19 cellular contexts compared by ENCODE assay signal in genomic region chr15:80419546-80419945, GRCh38. TPM values are rescaled to one million over a fixed set of nuclear protein-coding genes. Genes with fewer than 3 reads are reported as not detected.
A peak's percentile ranks its signal among the peaks of the same experiment; 100 is the strongest.
DNase-seq lines count a peak whose midpoint lies in the region; ATAC-seq and TF ChIP-seq lines count a peak whose summit lies in the region.
"Had no signal": no experiment of that assay in that cellular context is flagged by ENCODE, and none has a peak within 500 bp of the region (broad histone marks: within the 10 kb centered on the region; RNA-seq: fewer than 3 reads in every experiment).

No MANE protein-coding gene starts in this region.

- in situ Hi-C loops in Panc1 (cut with HindIII; ENCODE audit: low pct_unique_long_range_greater_than_20kb, low sequenced_read_pairs): no loop called here

- H3K27ac ChIP-seq in Panc1 (ENCODE audit: low read length) (peak overlapping the region; percentile 69), layer of hippocampus (ENCODE audit: low read depth, low read length) (peak overlapping the region; percentile 42)
- H3K27ac ChIP-seq: cardiac muscle cell, esophagus squamous epithelium, left ventricle myocardium inferior, transverse colon had no signal

- H3K9me3 ChIP-seq in Panc1 (ENCODE audit: control insufficient read depth, insufficient read depth, low read depth, low read length): no peaks in the 10 kb centered on the region
- H3K9me3 ChIP-seq: esophagus squamous epithelium, left ventricle myocardium inferior, transverse colon had no signal

- no peaks in the 10 kb centered on the region for H3K4me1 Mint-ChIP-seq in activated CD8-positive, alpha-beta T cell treated with anti-CD3 and anti-CD28 coated beads, Interleukin-2, amount 10 ng/mL, durations not matched to agents 7 days and 5 days (ENCODE audit: low read depth)
- H3K4me1 Mint-ChIP-seq: activated T-helper 17 cell treated with anti-CD3 and anti-CD28 coated beads, Interleukin-2, amount 50 U/mL, for 72 hours; CD8-positive, alpha-beta memory T cell; stimulated activated naive CD8-positive, alpha-beta T cell treated with anti-CD3 and anti-CD28 coated beads, Interleukin-15, amount 100 ng/mL, for 72 hours had no signal

- H3K36me3 Mint-ChIP-seq in activated CD8-positive, alpha-beta T cell treated with anti-CD3 and anti-CD28 coated beads, Interleukin-2, amount 10 ng/mL, durations not matched to agents 7 days and 5 days (ENCODE audit: low read depth): no peaks in the 10 kb centered on the region
- H3K36me3 Mint-ChIP-seq: CD8-positive, alpha-beta memory T cell had no signal

- CTCF ChIA-PET in Panc1 (lab: Charles Lee): no interaction called here
- CTCF ChIA-PET in activated CD8-positive, alpha-beta T cell treated with anti-CD3 and anti-CD28 coated beads, Interleukin-2, amount 10 ng/mL, durations not matched to agents 7 days and 5 days (lab: Charles Lee): interaction anchor here (1.3 kb wide), 1 partner anchor 13 kb away, joined by 4 read pairs; no protein-coding TSS in a partner anchor

- ATAC-seq in Panc1: peak; percentile 71
- no peak for ATAC-seq in activated CD8-positive, alpha-beta T cell treated with anti-CD3 and anti-CD28 coated beads, Interleukin-2, amount 10 ng/mL, durations not matched to agents 7 days and 5 days
- ATAC-seq: activated T-helper 17 cell treated with anti-CD3 and anti-CD28 coated beads, Interleukin-2, amount 50 U/mL, for 72 hours; stimulated activated naive CD8-positive, alpha-beta T cell treated with anti-CD3 and anti-CD28 coated beads, Interleukin-15, amount 100 ng/mL, for 72 hours had no signal

- intact Hi-C loops in Panc1 (cut with micrococcal nuclease; ENCODE audit: unreplicated experiment): no loop called here

- no TSS peak for BruUV-seq in Panc1 (replicated peaks; lab: Mats Ljungman, UMichigan)

- POLR2A ChIA-PET in Panc1 (lab: Charles Lee): no interaction called here
- POLR2A ChIA-PET in activated CD8-positive, alpha-beta T cell treated with anti-CD3 and anti-CD28 coated beads, Interleukin-2, amount 10 ng/mL, durations not matched to agents 7 days and 5 days (lab: Charles Lee): no interaction called here

- no peaks in the 10 kb centered on the region for H3K9me3 Mint-ChIP-seq in activated CD8-positive, alpha-beta T cell treated with anti-CD3 and anti-CD28 coated beads, Interleukin-2, amount 10 ng/mL, durations not matched to agents 7 days and 5 days (ENCODE audit: insufficient read depth)
- H3K9me3 Mint-ChIP-seq: activated T-helper 17 cell treated with anti-CD3 and anti-CD28 coated beads, Interleukin-2, amount 50 U/mL, for 72 hours; CD8-positive, alpha-beta memory T cell; stimulated activated naive CD8-positive, alpha-beta T cell treated with anti-CD3 and anti-CD28 coated beads, Interleukin-15, amount 100 ng/mL, for 72 hours had no signal

- H3K4me1 ChIP-seq in Panc1 (ENCODE audit: control insufficient read depth, insufficient read depth, low read length): peaks cover 20% of the 10 kb centered on the region
- H3K4me1 ChIP-seq: left ventricle myocardium inferior, transverse colon had no signal

- no peak for TF ChIP-seq CTCF in Panc1 (IDR thresholded peaks at IDR 0.05)

- H3K27me3 ChIP-seq in Panc1 (ENCODE audit: control insufficient read depth, insufficient read depth, low read length) (peaks cover 3% of the 10 kb centered on the region; the same call in 1 of the 2 replicates), layer of hippocampus (ENCODE audit: control insufficient read depth, insufficient read depth, low read length) (no peaks in the 10 kb centered on the region)
- H3K27me3 ChIP-seq: cardiac muscle cell, esophagus squamous epithelium, transverse colon had no signal

- DNase-seq in Daoy (ENCODE audit: low read depth) (peak; percentile 66), Panc1 (ENCODE audit: low read depth, low spot score) (no peak), dermis blood vessel endothelial cell (peak; percentile 20), NCI-H2227 (lab: John Stamatoyannopoulos, UW; ENCODE audit: unreplicated experiment) (no peak)
- DNase-seq in activated CD8-positive, alpha-beta T cell treated with anti-CD3 and anti-CD28 coated beads, Interleukin-2, amount 10 ng/mL, durations not matched to agents 7 days and 5 days: no peak
- DNase-seq in activated naive CD4-positive, alpha-beta T cell treated with Interleukin-2 at 50 U/mL for 16 hours: no peak
- no peak for DNase-seq in stimulated activated CD4-positive, alpha-beta T cell treated with anti-CD3 and anti-CD28 coated beads, Interleukin-15, amount 100 ng/mL, for 24 hours
- DNase-seq: CD8-positive, alpha-beta memory T cell; effector CD4-positive, alpha-beta T cell; esophagus squamous epithelium; left ventricle myocardium inferior; NCI-H2107; NCI-H510A treated with DMSO at 0.1 percent for 48 hours; stimulated activated CD4-positive, alpha-beta T cell treated with anti-CD3 and anti-CD28 coated beads, Interleukin-4, amount 100 ng/mL, for 4 hours; stimulated activated naive CD8-positive, alpha-beta T cell treated with anti-CD3 and anti-CD28 coated beads, Interleukin-15, amount 100 ng/mL, for 72 hours; transverse colon had no signal

- H3K27ac Mint-ChIP-seq in activated CD8-positive, alpha-beta T cell treated with anti-CD3 and anti-CD28 coated beads, Interleukin-2, amount 10 ng/mL, durations not matched to agents 7 days and 5 days: no peak overlapping the region
- H3K27ac Mint-ChIP-seq: activated T-helper 17 cell treated with anti-CD3 and anti-CD28 coated beads, Interleukin-2, amount 50 U/mL, for 72 hours; CD8-positive, alpha-beta memory T cell; stimulated activated naive CD8-positive, alpha-beta T cell treated with anti-CD3 and anti-CD28 coated beads, Interleukin-15, amount 100 ng/mL, for 72 hours had no signal

- no peak overlapping the region for H3K4me3 ChIP-seq in Panc1 (ENCODE audit: low read depth in 2 of 2, low read length in 2 of 2)
- H3K4me3 ChIP-seq: cardiac muscle cell, esophagus squamous epithelium, left ventricle myocardium inferior, transverse colon had no signal

- H3K4me3 Mint-ChIP-seq in activated CD8-positive, alpha-beta T cell treated with anti-CD3 and anti-CD28 coated beads, Interleukin-2, amount 10 ng/mL, durations not matched to agents 7 days and 5 days: no peak overlapping the region
- H3K4me3 Mint-ChIP-seq: activated T-helper 17 cell treated with anti-CD3 and anti-CD28 coated beads, Interleukin-2, amount 50 U/mL, for 72 hours; CD8-positive, alpha-beta memory T cell; stimulated activated naive CD8-positive, alpha-beta T cell treated with anti-CD3 and anti-CD28 coated beads, Interleukin-15, amount 100 ng/mL, for 72 hours had no signal

- H3K36me3 ChIP-seq in Panc1 (ENCODE audit: control insufficient read depth, insufficient read depth, low read length): no peaks in the 10 kb centered on the region
- H3K36me3 ChIP-seq: cardiac muscle cell, esophagus squamous epithelium, left ventricle myocardium inferior, transverse colon had no signal

- peaks cover 15% of the 10 kb centered on the region for H3K27me3 Mint-ChIP-seq in activated CD8-positive, alpha-beta T cell treated with anti-CD3 and anti-CD28 coated beads, Interleukin-2, amount 10 ng/mL, durations not matched to agents 7 days and 5 days (ENCODE audit: low read depth)

RNA-seq across cellular contexts. Expression of gene ARNT2, which starts 15.4 kb away (rescaled TPM):
- total RNA-seq in Daoy (2014; rRNA removed; shearing (Covaris generic)): 7.8 and 8.0 TPM in 2 replicates
- total RNA-seq in Panc1 (2021; ENCODE audit: unreplicated experiment) (16.8 TPM), dermis blood vessel endothelial cell (0.28 and 0.34 TPM in 2 replicates)
- polyA plus RNA-seq in Panc1 (2012; ENCODE audit: insufficient read length): 12.9 TPM
- total RNA-seq in activated CD8-positive, alpha-beta T cell treated with anti-CD3 and anti-CD28 coated beads, Interleukin-2, amount 10 ng/mL, durations not matched to agents 7 days and 5 days: not detected
- polyA plus RNA-seq: CD8-positive, alpha-beta memory T cell had no signal

Comparison
In these comparisons a context has a peak if more than half of its experiments do, and no peak if none do; other contexts are left out.
1. DNase-seq: peak in Daoy (single experiment) and dermis blood vessel endothelial cell (single experiment); none in Panc1 (single experiment), activated CD8-positive, alpha-beta T cell treated with anti-CD3 and anti-CD28 coated beads, Interleukin-2, amount 10 ng/mL, durations not matched to agents 7 days and 5 days (single experiment), activated naive CD4-positive, alpha-beta T cell treated with Interleukin-2 at 50 U/mL for 16 hours (single experiment), NCI-H2227 (single experiment) and stimulated activated CD4-positive, alpha-beta T cell treated with anti-CD3 and anti-CD28 coated beads, Interleukin-15, amount 100 ng/mL, for 24 hours (single experiment).